ENCODE assay signal across 21 cellular contexts in genomic region chr17:7940034-7940433, GRCh38.
"Had no signal": no experiment of that assay in that cellular context is flagged by ENCODE, and none has a peak within 500 bp of the region (broad histone marks: within the 10 kb centered on the region; RNA-seq: fewer than 3 reads in every experiment).

No MANE protein-coding gene starts in this region.

- ATAC-seq: Panc1, PC-3, SK-N-SH treated with all-trans-retinoic acid at 6 μM for 48 hours had no signal

- DNase-seq: KBM-7; MG63; NCI-H1092; NCI-H1105 treated with DMSO at 0.1 percent for 48 hours; NCI-H1417 treated with DMSO at 0.1 percent for 48 hours; NCI-H146; NCI-H1694 treated with DMSO at 0.1 percent for 48 hours; NCI-H1930; NCI-H2081; NCI-H2107; NCI-H2227 treated with DMSO at 0.1 percent for 48 hours; NCI-H524; NCI-H526 treated with DMSO at 0.1 percent for 48 hours; NCI-H748 treated with DMSO at 0.1 percent for 48 hours; NK-92 treated with Interleukin-12 subunit alpha and Interleukin-12 subunit beta, amount 100 ng/mL, for 24 hours; PC-3; SHP77 treated with DMSO at 0.1 percent for 48 hours; SJCRH30 had no signal

- H3K4me1 ChIP-seq: SJCRH30 had no signal

- H3K27ac ChIP-seq: RWPE1, SJCRH30 had no signal

- H3K9me3 ChIP-seq: MG63, SJCRH30 had no signal

- H3K4me3 ChIP-seq: MG63, SJCRH30 had no signal

- H3K27me3 ChIP-seq: MG63, SJCRH30 had no signal
